ENCODE assay signal across 32 cellular contexts in the genomic region with DNA sequence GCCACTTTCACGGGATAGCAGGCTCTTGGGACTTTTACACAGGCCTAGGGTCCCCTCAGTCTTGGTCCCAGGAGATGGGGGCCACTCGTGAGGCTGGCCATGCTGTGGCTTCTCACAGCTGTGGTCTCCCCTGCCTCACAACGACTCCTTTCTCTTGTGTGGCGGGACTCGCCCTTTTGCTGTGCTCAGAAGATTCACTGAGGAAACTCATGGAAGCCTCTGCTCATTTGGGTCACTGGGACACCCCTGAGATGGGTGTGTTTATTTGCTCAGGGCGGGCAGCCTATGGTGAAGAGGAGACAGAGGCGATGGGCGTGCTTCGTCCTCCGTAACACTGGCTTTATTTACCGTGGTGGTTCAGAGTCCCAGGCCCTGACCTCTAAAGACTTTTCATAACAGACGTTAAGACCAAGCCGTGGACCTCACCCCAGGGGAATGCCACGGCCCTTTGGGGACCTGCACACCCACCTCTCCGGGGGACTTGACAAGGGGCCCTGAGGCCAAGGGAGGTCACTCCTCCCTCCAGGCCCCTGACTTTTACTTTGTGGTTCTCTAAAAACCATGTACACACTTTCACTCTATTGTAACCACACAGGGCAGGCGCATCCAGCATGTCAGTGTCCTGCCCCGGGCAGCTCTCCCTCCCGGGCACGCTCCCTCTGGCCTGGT. TPM values are rescaled to one million over a fixed set of nuclear protein-coding genes. Genes with fewer than 3 reads are reported as not detected.
A peak's percentile ranks its signal among the peaks of the same experiment; 100 is the strongest.
DNase-seq lines count a peak whose midpoint lies in the region; ATAC-seq, FAIRE-seq and TF ChIP-seq lines count a peak whose summit lies in the region.
"Had no signal": no experiment of that assay in that cellular context is flagged by ENCODE, and none has a peak within 500 bp of the region (broad histone marks: within the 10 kb centered on the region; RNA-seq: fewer than 3 reads in every experiment).

No MANE protein-coding gene starts in this region.

- H3K27me3 ChIP-seq in Peyer's patch (no peaks in the 10 kb centered on the region), osteoblast (ENCODE audit: insufficient read depth, low read length) (no peaks in the 10 kb centered on the region)
- H3K27me3 ChIP-seq: body of pancreas, heart left ventricle, tibial artery had no signal

- TF ChIP-seq POLR2A in Peyer's patch (IDR thresholded peaks at IDR 0.05) (no peak), GM12892 (IDR thresholded peaks at IDR 0.05; ENCODE audit: low read depth, low read length) (no peak)

- H3K36me3 Mint-ChIP-seq in activated CD8-positive, alpha-beta memory T cell treated with anti-CD3 and anti-CD28 coated beads, Interleukin-2, amount 10 ng/mL, durations not matched to agents 7 days and 5 days = no peaks in the 10 kb centered on the region

- H3K4me1 ChIP-seq in Peyer's patch = peaks cover 0 to 13% (median under 1%) of the 10 kb centered on the region in 4 donors
- H3K4me1 ChIP-seq in osteoblast (ENCODE audit: insufficient read depth, low read length) = peaks cover 13% of the 10 kb centered on the region

- H3K79me2 ChIP-seq in osteoblast (ENCODE audit: insufficient read depth, low read length) = no peaks in the 10 kb centered on the region

- no peaks in the 10 kb centered on the region for H3K27me3 Mint-ChIP-seq in activated CD8-positive, alpha-beta memory T cell treated with anti-CD3 and anti-CD28 coated beads, Interleukin-2, amount 10 ng/mL, durations not matched to agents 7 days and 5 days
- H3K27me3 Mint-ChIP-seq: stimulated activated naive CD8-positive, alpha-beta T cell treated with anti-CD3 and anti-CD28 coated beads, Interleukin-15, amount 100 ng/mL, for 72 hours had no signal

- FAIRE-seq in GM12892 (lab: Jason Lieb, UNC) = no peak
- FAIRE-seq: K562, keratinocyte had no signal

- no peak overlapping the region for H3K4me3 Mint-ChIP-seq in activated CD8-positive, alpha-beta memory T cell treated with anti-CD3 and anti-CD28 coated beads, Interleukin-2, amount 10 ng/mL, durations not matched to agents 7 days and 5 days
- H3K4me3 Mint-ChIP-seq: activated naive CD4-positive, alpha-beta T cell treated with anti-CD3 and anti-CD28 coated beads for 36 hours; activated T-helper 1 cell treated with anti-CD3 and anti-CD28 coated beads, Interleukin-12 subunit alpha, Interleukin-12 subunit beta, Interleukin-2, Interleukin-4 antibody, amounts not matched to agents 30 ng/mL and 10 ng/mL and 1 ng/mL, durations not matched to agents 14 hours and 24 hours and 36 hours; CD14-positive monocyte; neural crest cell; stimulated activated naive CD8-positive, alpha-beta T cell treated with anti-CD3 and anti-CD28 coated beads, Interleukin-15, amount 100 ng/mL, for 72 hours had no signal

- peaks cover 0 to 64% (median 0%) of the 10 kb centered on the region in 3 donors for H3K36me3 ChIP-seq in Peyer's patch
- peaks cover 16% of the 10 kb centered on the region for H3K36me3 ChIP-seq in osteoblast (ENCODE audit: insufficient read depth, low read length)

- H3K27ac ChIP-seq in Peyer's patch (peak overlapping the region in 2 of 4 donors; percentile 53 to 65), osteoblast (ENCODE audit: low read depth, low read length) (no peak overlapping the region)
- H3K27ac ChIP-seq: body of pancreas, heart left ventricle, tibial artery had no signal

- ATAC-seq in left lobe of liver = peak; percentile 79
- no peak for ATAC-seq in activated CD8-positive, alpha-beta memory T cell treated with anti-CD3 and anti-CD28 coated beads, Interleukin-2, amount 10 ng/mL, durations not matched to agents 7 days and 5 days
- no peak for ATAC-seq in HG02840 (IDR thresholded peaks at IDR 0.05; ENCODE audit: low FRiP score, unreplicated experiment)
- ATAC-seq: activated CD4-positive, CD25-positive, alpha-beta regulatory T cell treated with anti-CD3 and anti-CD28 coated beads, Interleukin-2, amount 50 U/mL, for 24 hours; body of pancreas; HCT116; heart left ventricle; K562; right cardiac atrium; stimulated activated naive CD8-positive, alpha-beta T cell treated with anti-CD3 and anti-CD28 coated beads, Interleukin-15, amount 100 ng/mL, for 72 hours had no signal

- no peak overlapping the region for H3K4me3 ChIP-seq in Peyer's patch
- H3K4me3 ChIP-seq in osteoblast (ENCODE audit: insufficient read depth, low read length) = no peak overlapping the region
- H3K4me3 ChIP-seq: body of pancreas, heart left ventricle, K562, lung, tibial artery had no signal

- H2AFZ ChIP-seq in osteoblast (ENCODE audit: low read length) = no peak overlapping the region

- no peaks in the 10 kb centered on the region for H3K9me3 Mint-ChIP-seq in activated CD8-positive, alpha-beta memory T cell treated with anti-CD3 and anti-CD28 coated beads, Interleukin-2, amount 10 ng/mL, durations not matched to agents 7 days and 5 days (ENCODE audit: low read depth)
- H3K9me3 Mint-ChIP-seq: activated naive CD4-positive, alpha-beta T cell treated with anti-CD3 and anti-CD28 coated beads for 36 hours; activated T-helper 1 cell treated with anti-CD3 and anti-CD28 coated beads, Interleukin-12 subunit alpha, Interleukin-12 subunit beta, Interleukin-2, Interleukin-4 antibody, amounts not matched to agents 30 ng/mL and 10 ng/mL and 1 ng/mL, durations not matched to agents 14 hours and 24 hours and 36 hours; CD14-positive monocyte; neural crest cell; stimulated activated naive CD8-positive, alpha-beta T cell treated with anti-CD3 and anti-CD28 coated beads, Interleukin-15, amount 100 ng/mL, for 72 hours had no signal

- CTCF ChIA-PET in activated CD8-positive, alpha-beta memory T cell treated with anti-CD3 and anti-CD28 coated beads, Interleukin-2, amount 10 ng/mL, durations not matched to agents 7 days and 5 days (lab: Charles Lee) = interaction anchor here (1.2 kb wide), 1 partner anchor 129 kb away, joined by 5 read pairs; no protein-coding TSS in a partner anchor

- no peak overlapping the region for H3K27ac Mint-ChIP-seq in activated CD8-positive, alpha-beta memory T cell treated with anti-CD3 and anti-CD28 coated beads, Interleukin-2, amount 10 ng/mL, durations not matched to agents 7 days and 5 days
- H3K27ac Mint-ChIP-seq: activated naive CD4-positive, alpha-beta T cell treated with anti-CD3 and anti-CD28 coated beads for 36 hours; activated T-helper 1 cell treated with anti-CD3 and anti-CD28 coated beads, Interleukin-12 subunit alpha, Interleukin-12 subunit beta, Interleukin-2, Interleukin-4 antibody, amounts not matched to agents 30 ng/mL and 10 ng/mL and 1 ng/mL, durations not matched to agents 14 hours and 24 hours and 36 hours had no signal

- DNase-seq in Peyer's patch (peak in 2 of 3 donors; percentile 65 to 69), left lobe of liver (ENCODE audit: low spot score) (peak; percentile 93), osteoblast (ENCODE audit: insufficient read length, low spot score, missing footprints) (peak; percentile 42), GM12892 (ENCODE audit: insufficient read length) (no peak)
- DNase-seq in activated CD8-positive, alpha-beta memory T cell treated with anti-CD3 and anti-CD28 coated beads, Interleukin-2, amount 10 ng/mL, durations not matched to agents 7 days and 5 days = no peak
- no peak for DNase-seq in NK-92 treated with Interleukin-12 subunit alpha and Interleukin-12 subunit beta, amount 100 ng/mL, for 24 hours (lab: John Stamatoyannopoulos, UW)
- DNase-seq: activated CD4-positive, alpha-beta T cell treated with anti-CD3 and anti-CD28 coated beads, Interleukin-2, amount 50 U/mL, for 48 hours; activated CD8-positive, alpha-beta memory T cell treated with anti-CD3 and anti-CD28 coated beads, Interleukin-2, amount 50 U/mL, for 48 hours; activated naive CD4-positive, alpha-beta T cell treated with anti-CD3 and anti-CD28 coated beads for 36 hours; body of pancreas; DMS79 treated with DMSO at 0.1 percent for 48 hours; foreskin melanocyte; GDM1; heart left ventricle; NCI-H1105; NCI-H1930; NCI-H524 treated with DMSO at 0.1 percent for 48 hours; posterior cingulate gyrus; right cardiac atrium; SHP77 treated with DMSO at 0.1 percent for 48 hours; stimulated activated CD8-positive, alpha-beta memory T cell treated with anti-CD3 and anti-CD28 coated beads, Interleukin-4, amount 100 ng/mL, for 48 hours; stimulated activated naive CD8-positive, alpha-beta T cell treated with anti-CD3 and anti-CD28 coated beads, Interleukin-15, amount 100 ng/mL, for 72 hours; tibial artery had no signal

- H3K9me3 ChIP-seq in Peyer's patch (no peaks in the 10 kb centered on the region), osteoblast (ENCODE audit: low read depth, low read length) (no peaks in the 10 kb centered on the region)
- H3K9me3 ChIP-seq: body of pancreas, heart left ventricle, tibial artery had no signal

- no peaks in the 10 kb centered on the region for H3K4me1 Mint-ChIP-seq in activated CD8-positive, alpha-beta memory T cell treated with anti-CD3 and anti-CD28 coated beads, Interleukin-2, amount 10 ng/mL, durations not matched to agents 7 days and 5 days
- H3K4me1 Mint-ChIP-seq: stimulated activated naive CD8-positive, alpha-beta T cell treated with anti-CD3 and anti-CD28 coated beads, Interleukin-15, amount 100 ng/mL, for 72 hours had no signal

- H3K4me2 ChIP-seq in osteoblast (ENCODE audit: insufficient read depth, low read length) = no peak overlapping the region

- no peak for TF ChIP-seq CTCF in Peyer's patch (IDR thresholded peaks at IDR 0.05)
- TF ChIP-seq CTCF in osteoblast (IDR thresholded peaks at IDR 0.05; ENCODE audit: extremely low read depth, low read depth, low read length) = no peak

- no peaks in the 10 kb centered on the region for H4K20me1 ChIP-seq in osteoblast (ENCODE audit: insufficient read depth, low read length)

RNA-seq across cellular contexts. Expression of a gene that starts 15.5 kb away (rescaled TPM):
- total RNA-seq in Peyer's patch = 10 to 100 TPM in 3 of 4 donors, 1 to 10 TPM in 1; 6.6 to 42.2 (median 27.0) TPM
- total RNA-seq in left lobe of liver = 26.3 TPM
- 17.4 and 18.3 TPM in 2 replicates for total RNA-seq in osteoblast
- 1 to 10 TPM; 1.4 to 2.0 TPM for total RNA-seq in activated CD8-positive, alpha-beta memory T cell treated with anti-CD3 and anti-CD28 coated beads, Interleukin-2, amount 10 ng/mL, durations not matched to agents 7 days and 5 days
- polyA plus RNA-seq in GM12892 (2012; ENCODE audit: missing spikeins) = 1.8 TPM

RNA-seq across cellular contexts. Expression of a gene that starts 49.3 kb away (rescaled TPM):
- total RNA-seq in Peyer's patch (10 to 100 TPM; 18.2 to 78.6 (median 74.4) TPM), left lobe of liver (40.1 TPM), osteoblast (28.0 and 29.0 TPM in 2 replicates)
- 10 to 100 TPM; 38.8 to 45.1 TPM for total RNA-seq in activated CD8-positive, alpha-beta memory T cell treated with anti-CD3 and anti-CD28 coated beads, Interleukin-2, amount 10 ng/mL, durations not matched to agents 7 days and 5 days
- polyA plus RNA-seq in GM12892 (2012; ENCODE audit: missing spikeins) = 7.9 TPM

Comparison
In these comparisons a context has a peak if more than half of its experiments do, and no peak if none do; other contexts are left out.
1. DNase-seq: peak in Peyer's patch (2 of 3), left lobe of liver (single experiment) and osteoblast (single experiment); none in activated CD8-positive, alpha-beta memory T cell treated with anti-CD3 and anti-CD28 coated beads, Interleukin-2, amount 10 ng/mL, durations not matched to agents 7 days and 5 days (single experiment), NK-92 treated with Interleukin-12 subunit alpha and Interleukin-12 subunit beta, amount 100 ng/mL, for 24 hours (single experiment) and GM12892 (single experiment).